8 cellular contexts compared by ENCODE assay signal in the genomic region with DNA sequence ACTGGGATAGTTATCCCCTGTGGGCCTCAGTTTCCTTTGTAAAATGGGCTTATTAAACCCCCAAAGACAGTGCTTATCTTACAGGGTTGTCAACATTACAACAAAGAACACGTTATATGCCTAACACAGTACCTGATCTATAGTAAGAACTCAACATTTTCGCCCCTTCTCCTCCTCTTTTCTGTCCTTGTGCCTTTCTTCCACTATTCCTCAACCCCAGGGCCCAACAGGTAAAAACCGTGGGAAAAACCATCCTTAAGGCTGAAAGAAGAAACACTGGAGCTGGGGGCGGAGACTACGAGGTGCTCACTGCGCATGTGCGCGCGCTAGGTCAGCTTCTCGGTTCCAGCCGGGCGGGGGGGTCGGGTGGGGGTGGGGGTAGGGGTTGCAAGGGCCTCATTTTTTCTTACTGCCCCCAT. TPM values are rescaled to one million over a fixed set of nuclear protein-coding genes. Genes with fewer than 3 reads are reported as not detected.
A peak's percentile ranks its signal among the peaks of the same experiment; 100 is the strongest.
DNase-seq lines count a peak whose midpoint lies in the region; ATAC-seq and TF ChIP-seq lines count a peak whose summit lies in the region.

No MANE protein-coding gene starts in this region.

- ATAC-seq in HG03159 (IDR thresholded peaks at IDR 0.05; ENCODE audit: unreplicated experiment) = peak; percentile 2

- DNase-seq in SIG-M5 treated with dmso at 0.1 percent for 504 hours (lab: John Stamatoyannopoulos, UW; ENCODE audit: unreplicated experiment) = peak; percentile 81
- DNase-seq in SIG-M5 (lab: John Stamatoyannopoulos, UW) = no peak
- peak; percentile 93 for DNase-seq in NCI-H82 (lab: John Stamatoyannopoulos, UW)
- DNase-seq in astrocyte of the cerebellum (ENCODE audit: low read depth) = no peak
- DNase-seq in T1000 (lab: John Stamatoyannopoulos, UW) = no peak

- in situ Hi-C loops in astrocyte of the cerebellum (cut with HindIII; ENCODE audit: low sequenced_read_pairs) = no loop called here

- peaks cover 8% of the 10 kb centered on the region for H3K9me3 ChIP-seq in iPS-18a (ENCODE audit: control insufficient read depth, low read depth, low read length)
- H3K9me3 ChIP-seq in skeletal muscle tissue (ENCODE audit: control insufficient read depth in 3 of 3, low read length in 3 of 3) = no peaks in the 10 kb centered on the region

- H3K9ac ChIP-seq in iPS-18a (ENCODE audit: low read length) (peak overlapping the region; percentile 76), skeletal muscle tissue (ENCODE audit: low read depth in 1 of 3, low read length in 3 of 3) (peak overlapping the region; percentile 76 to 88 (median 80))

- H3K27ac ChIP-seq in iPS-18a (ENCODE audit: low read length) (no peak overlapping the region), skeletal muscle tissue (ENCODE audit: low read depth, low read length) (peak overlapping the region; percentile 94)

- H3K4me3 ChIP-seq in astrocyte of the cerebellum (ENCODE audit: low read depth, low read length) (peak overlapping the region; percentile 65), iPS-18a (ENCODE audit: low read length) (peak overlapping the region; percentile 72), skeletal muscle tissue (ENCODE audit: low read length in 3 of 3) (peak overlapping the region; percentile 74 to 83 (median 75))

- H3K4me1 ChIP-seq in iPS-18a (ENCODE audit: control insufficient read depth, low read depth, low read length) = peaks cover 6% of the 10 kb centered on the region
- H3K4me1 ChIP-seq in skeletal muscle tissue (ENCODE audit: control insufficient read depth in 3 of 3, insufficient read depth in 3 of 3, low read length in 3 of 3) = peaks cover 0 to 7% (median 3%) of the 10 kb centered on the region in 3 donors

- H3K27me3 ChIP-seq in iPS-18a (ENCODE audit: control insufficient read depth, insufficient read depth, low read length) (no peaks in the 10 kb centered on the region), skeletal muscle tissue (ENCODE audit: control insufficient read depth in 3 of 3, insufficient read depth in 3 of 3, low read length in 3 of 3) (no peaks in the 10 kb centered on the region)

- no peak for TF ChIP-seq CTCF in astrocyte of the cerebellum (IDR thresholded peaks at IDR 0.05; ENCODE audit: low read depth, low read length, missing control alignments)

- H3K36me3 ChIP-seq in iPS-18a (ENCODE audit: control insufficient read depth, low read depth, low read length) = no peaks in the 10 kb centered on the region
- H3K36me3 ChIP-seq in skeletal muscle tissue (ENCODE audit: control insufficient read depth in 3 of 3, insufficient read depth in 3 of 3, low read length in 3 of 3) = no peaks in the 10 kb centered on the region

RNA-seq across cellular contexts. Expression of a gene that starts 0.4 kb away (rescaled TPM):
- 35.0 TPM for total RNA-seq in skeletal muscle tissue

Comparison
In these comparisons a context has a peak if more than half of its experiments do, and no peak if none do; other contexts are left out.
1. DNase-seq: peak in SIG-M5 treated with dmso at 0.1 percent for 504 hours (single experiment) and NCI-H82 (single experiment); none in SIG-M5 (single experiment), astrocyte of the cerebellum (single experiment) and T1000 (single experiment).
2. Peak in every context shown above with its lines, with median percentiles within 50 percentile points of each other: H3K4me3 ChIP-seq.